In the genomic region with DNA sequence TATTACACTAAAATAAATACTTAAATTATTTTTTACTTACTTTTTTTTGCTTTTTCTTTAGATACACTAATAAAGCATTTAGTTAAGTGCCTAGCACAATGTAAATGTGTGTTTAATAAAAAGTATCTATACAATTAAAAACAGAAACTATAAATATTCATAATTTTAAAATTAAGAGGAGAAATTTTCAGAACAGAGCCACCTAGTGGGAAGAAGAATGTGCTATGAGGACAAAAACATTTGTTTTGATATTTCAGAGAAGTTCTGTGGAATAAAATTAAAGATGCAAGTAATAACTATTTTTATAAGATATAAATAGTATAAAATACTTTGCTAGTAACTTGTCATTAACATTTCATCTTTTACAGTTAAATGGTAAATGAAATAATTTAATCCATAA, we compare ENCODE assay signal across 11 cellular contexts. TPM values are rescaled to one million over a fixed set of nuclear protein-coding genes. Genes with fewer than 3 reads are reported as not detected.
A peak's percentile ranks its signal among the peaks of the same experiment; 100 is the strongest.
DNase-seq lines count a peak whose midpoint lies in the region; ATAC-seq and TF ChIP-seq lines count a peak whose summit lies in the region.
"Had no signal": no experiment of that assay in that cellular context is flagged by ENCODE, and none has a peak within 500 bp of the region (broad histone marks: within the 10 kb centered on the region; RNA-seq: fewer than 3 reads in every experiment).

No MANE protein-coding gene starts in this region.

- no peak for TF ChIP-seq RAD21 in SK-N-SH (IDR thresholded peaks at IDR 0.05; ENCODE audit: low read length)

- DNase-seq in SK-N-SH, result no peak
- DNase-seq in NAMALWA (ENCODE audit: low spot score), result peak; percentile 19
- DNase-seq in dorsolateral prefrontal cortex, result no peak
- DNase-seq in retinal pigment epithelial cell (ENCODE audit: low read depth), result no peak
- no peak for DNase-seq in NCI-H187 (lab: John Stamatoyannopoulos, UW)
- no peak for DNase-seq in NCI-H82 treated with DMSO at 0.1 percent for 48 hours (lab: John Stamatoyannopoulos, UW; ENCODE audit: unreplicated experiment)
- no peak for DNase-seq in G401 (ENCODE audit: low spot score)
- DNase-seq: activated T-cell treated with anti-CD3 and anti-CD28 coated beads, Interleukin-2, amount 50 U/mL, for 24 hours; CD4-positive, alpha-beta memory T cell; occipital lobe had no signal

- H3K4me1 ChIP-seq in SK-N-SH (ENCODE audit: control insufficient read depth in 1 of 2, insufficient read depth in 2 of 2, low read depth in 1 of 2, low read length in 1 of 2), result no peaks in the 10 kb centered on the region

- CTCF ChIA-PET in SK-N-SH (lab: Yijun Ruan, JAX), result interaction anchor here (0.7 to 1.4 kb wide), 7 partner anchors 12 to 553 kb away, joined by 3 to 5 read pairs (median 3); partner anchors contain the start of gene PLSCR5

- no peaks in the 10 kb centered on the region for H3K9me3 ChIP-seq in SK-N-SH

- H4K20me1 ChIP-seq in SK-N-SH (ENCODE audit: insufficient read depth), result no peaks in the 10 kb centered on the region

- no peak for TF ChIP-seq EP300 in SK-N-SH (IDR thresholded peaks at IDR 0.05; ENCODE audit: borderline replicate concordance in 1 of 2, low read depth in 1 of 2, low read length in 1 of 2)

- no peaks in the 10 kb centered on the region; the same call in 1 of the 2 replicates for H3K27me3 ChIP-seq in SK-N-SH (ENCODE audit: insufficient read depth)
- H3K27me3 ChIP-seq in dorsolateral prefrontal cortex, result no peaks in the 10 kb centered on the region

- no peak for ATAC-seq in SK-N-SH treated with all-trans-retinoic acid at 6 μM for 48 hours

- H3K9me2 ChIP-seq in SK-N-SH, result no peaks in the 10 kb centered on the region

- peaks cover 3% of the 10 kb centered on the region for H3F3A ChIP-seq in SK-N-SH (replicated peaks; ENCODE audit: insufficient read depth)

- H3K4me2 ChIP-seq in SK-N-SH, result no peak overlapping the region

- no peak overlapping the region for H3K27ac ChIP-seq in SK-N-SH (ENCODE audit: low read depth in 2 of 2, low read length in 1 of 2)
- no peak overlapping the region for H3K27ac ChIP-seq in dorsolateral prefrontal cortex

- POLR2A ChIA-PET in SK-N-SH (lab: Yijun Ruan, JAX), result no interaction called here

- no peak overlapping the region for H3K9ac ChIP-seq in SK-N-SH

- intact Hi-C loops in dorsolateral prefrontal cortex (cut with DNase I), result no loop called here

- H3K4me3 ChIP-seq in SK-N-SH (ENCODE audit: low read depth in 2 of 2, low read length in 1 of 2) (no peak overlapping the region), dorsolateral prefrontal cortex (no peak overlapping the region), retinal pigment epithelial cell (ENCODE audit: low read length) (no peak overlapping the region)

- no peaks in the 10 kb centered on the region for H3K36me3 ChIP-seq in SK-N-SH (replicated peaks in 1 of 2; ENCODE audit: control insufficient read depth in 1 of 2, insufficient read depth in 2 of 2, low read length in 1 of 2)

- no peak overlapping the region for H2AFZ ChIP-seq in SK-N-SH (ENCODE audit: low read depth)

- no peaks in the 10 kb centered on the region for H3K79me2 ChIP-seq in SK-N-SH (ENCODE audit: insufficient read depth)

- in situ Hi-C loops in G401 (cut with HindIII; ENCODE audit: low sequenced_read_pairs), result no loop called here

- TF ChIP-seq CTCF in SK-N-SH (IDR thresholded peaks at IDR 0.05) (peak; percentile 51), dorsolateral prefrontal cortex (IDR thresholded peaks at IDR 0.05 in 54 of 56, conservative IDR thresholded peaks at IDR 0.05 in 2 of 56; ENCODE audit: low read depth in 1 of 56, partially characterized antibody in 56 of 56) (peak in 54 of 56 donors; percentile 28 to 70 (median 45)), retinal pigment epithelial cell (conservative IDR thresholded peaks at IDR 0.05; ENCODE audit: low read depth, low read length) (peak; percentile 54)

TF ChIP-seq in SK-N-SH, 30 proteins besides CTCF, POLR2A, EP300 and RAD21:
- TF ChIP-seq RFX5 (IDR thresholded peaks at IDR 0.05; ENCODE audit: low read length) (no peak), YY1 (IDR thresholded peaks at IDR 0.05; ENCODE audit: low read depth) (no peak), FOXJ3 (CRISPR knock-in tag; IDR thresholded peaks at IDR 0.05) (no peak), PBX3 (IDR thresholded peaks at IDR 0.05) (no peak), SMC3 (IDR thresholded peaks at IDR 0.05; ENCODE audit: low read depth, low read length) (no peak), TEAD4 (IDR thresholded peaks at IDR 0.05; ENCODE audit: borderline replicate concordance, insufficient read depth) (no peak), NFIC (IDR thresholded peaks at IDR 0.05; ENCODE audit: borderline replicate concordance) (no peak), ELF1 (IDR thresholded peaks at IDR 0.05) (no peak)
TF ChIP-seq in SK-N-SH: peak in this region for 0.

TF ChIP-seq in SK-N-SH treated with all-trans-retinoic acid at 6 μM for 48 hours, 23 proteins besides CTCF, POLR2A, EP300 and RAD21:
- TF ChIP-seq TOX (CRISPR knock-in tag; IDR thresholded peaks at IDR 0.05; ENCODE audit: borderline replicate concordance) (no peak), TSHZ2 (CRISPR knock-in tag; IDR thresholded peaks at IDR 0.05) (no peak)
TF ChIP-seq in SK-N-SH treated with all-trans-retinoic acid at 6 μM for 48 hours: peak in this region for 0.

RNA-seq across cellular contexts. Expression of gene PLSCR5, which starts 33.6 kb away (rescaled TPM):
- polyA plus RNA-seq in SK-N-SH (2012; rRNA removed), result not detected in 2 replicates
- polyA plus RNA-seq in SK-N-SH (2012; cell fraction: cytosol; rRNA removed), result not detected in 2 replicates
- polyA plus RNA-seq in SK-N-SH (2012; cell fraction: nucleus; rRNA removed), result not detected in 2 replicates
- total RNA-seq in dorsolateral prefrontal cortex, result under 1 TPM in 12 of 120 experiments, not detected in 108; 0.23 to 0.66 (median 0.37) TPM
- total RNA-seq in G401 (2014; rRNA removed; shearing (Covaris generic)), result not detected in 2 replicates
- total RNA-seq: CD4-positive, alpha-beta memory T cell; occipital lobe had no signal
- polyA plus RNA-seq: CD4-positive, alpha-beta memory T cell had no signal
